Comparison of ENCODE assay signal across 16 cellular contexts in genomic region chr2:224220581-224221255, GRCh38.
A peak's percentile ranks its signal among the peaks of the same experiment; 100 is the strongest.
DNase-seq lines count a peak whose midpoint lies in the region; ATAC-seq and TF ChIP-seq lines count a peak whose summit lies in the region.
"Had no signal": no experiment of that assay in that cellular context is flagged by ENCODE, and none has a peak within 500 bp of the region (broad histone marks: within the 10 kb centered on the region; RNA-seq: fewer than 3 reads in every experiment).

No MANE protein-coding gene starts in this region.

- peaks cover 21% of the 10 kb centered on the region for H3K4me1 ChIP-seq in HUES64 (ENCODE audit: insufficient read depth, low read length)
- peaks cover 34% of the 10 kb centered on the region for H3K4me1 ChIP-seq in mammary epithelial cell (ENCODE audit: insufficient read depth, low read length)
- H3K4me1 ChIP-seq in mesendoderm (ENCODE audit: control insufficient read depth, low read depth, low read length) = peaks cover 5% of the 10 kb centered on the region
- no peaks in the 10 kb centered on the region for H3K4me1 ChIP-seq in Peyer's patch
- no peaks in the 10 kb centered on the region for H3K4me1 ChIP-seq in thyroid gland
- H3K4me1 ChIP-seq: psoas muscle had no signal

- H3K4me3 ChIP-seq in AG04450 (ENCODE audit: low read depth, low read length) = no peak overlapping the region
- no peak overlapping the region for H3K4me3 ChIP-seq in HUES64 (ENCODE audit: low read length)
- no peak overlapping the region for H3K4me3 ChIP-seq in mammary epithelial cell (replicated peaks in 1 of 3; ENCODE audit: insufficient read depth in 1 of 3, low read depth in 2 of 3, low read length in 3 of 3)
- no peak overlapping the region for H3K4me3 ChIP-seq in mesendoderm (ENCODE audit: low read length)
- H3K4me3 ChIP-seq in Peyer's patch = no peak overlapping the region
- no peak overlapping the region for H3K4me3 ChIP-seq in thyroid gland (replicated peaks in 1 of 3)
- H3K4me3 ChIP-seq: BLaER1, psoas muscle, thoracic aorta had no signal

- H3K27ac ChIP-seq in AG04450 (ENCODE audit: low read depth, low read length) = peak overlapping the region; percentile 76
- peak overlapping the region; percentile 55 for H3K27ac ChIP-seq in HUES64 (ENCODE audit: low read depth, low read length)
- peak overlapping the region; percentile 90 for H3K27ac ChIP-seq in mammary epithelial cell (ENCODE audit: insufficient read depth, low read depth, low read length)
- H3K27ac ChIP-seq in mesendoderm (ENCODE audit: low read depth, low read length) = peak overlapping the region; percentile 96
- H3K27ac ChIP-seq in Peyer's patch = no peak overlapping the region
- no peak overlapping the region for H3K27ac ChIP-seq in thyroid gland
- H3K27ac ChIP-seq: BLaER1, psoas muscle, thoracic aorta had no signal

- H3K9me3 ChIP-seq in AG04450 (ENCODE audit: control insufficient read depth, insufficient read depth, low read length) (peaks cover 16% of the 10 kb centered on the region; the same call in 1 of the 2 replicates), HUES64 (ENCODE audit: insufficient read depth, low read depth, low read length) (no peaks in the 10 kb centered on the region), mammary epithelial cell (replicated peaks; ENCODE audit: insufficient read depth, low read length) (no peaks in the 10 kb centered on the region), Peyer's patch (no peaks in the 10 kb centered on the region), thyroid gland (no peaks in the 10 kb centered on the region)
- H3K9me3 ChIP-seq: BLaER1, psoas muscle, thoracic aorta had no signal

- CTCF ChIA-PET in AG04450 (lab: Charles Lee) (interaction anchor here (1.4 kb wide), 1 partner anchor 227 kb away, joined by 4 read pairs; no protein-coding TSS in a partner anchor), mammary epithelial cell (lab: Charles Lee; ENCODE audit: low non-redundant PET) (no interaction called here)

- 83% methylated on average over 4 of the region's 4 CpGs for WGBS in HUES64
- 54% methylated on average over 4 of the region's 4 CpGs for WGBS in mammary epithelial cell (ENCODE audit: low coverage, missing lambda C conversion rate)
- WGBS in mesendoderm (ENCODE audit: extremely low coverage, insufficient coverage, low lambda C conversion rate) = no CpG with 5 or more reads among the region's 4 CpGs
- 53% methylated on average over 4 of the region's 4 CpGs for WGBS in thyroid gland, 2 donors

- dilution Hi-C loops in mammary epithelial cell (cut with HindIII; ENCODE audit: low sequenced_read_pairs) = no loop called here

- peak overlapping the region; percentile 93 for H2AK5ac ChIP-seq in mesendoderm (ENCODE audit: low read length)

- TF ChIP-seq POLR2A in Peyer's patch (IDR thresholded peaks at IDR 0.05) (no peak), thyroid gland (IDR thresholded peaks at IDR 0.05) (no peak)

- H3K36me3 ChIP-seq in HUES64 (ENCODE audit: insufficient read depth, low read length) = no peaks in the 10 kb centered on the region
- no peaks in the 10 kb centered on the region for H3K36me3 ChIP-seq in mammary epithelial cell (ENCODE audit: insufficient read depth, low read length)
- no peaks in the 10 kb centered on the region for H3K36me3 ChIP-seq in mesendoderm (ENCODE audit: control insufficient read depth, insufficient read depth, low read length)
- no peaks in the 10 kb centered on the region for H3K36me3 ChIP-seq in Peyer's patch
- H3K36me3 ChIP-seq in thyroid gland = no peaks in the 10 kb centered on the region
- H3K36me3 ChIP-seq: BLaER1, thoracic aorta had no signal

- no peak overlapping the region for H3K23ac ChIP-seq in mesendoderm (ENCODE audit: low read length)

- no peak overlapping the region for H3K9ac ChIP-seq in HUES64 (ENCODE audit: low read depth, low read length)
- H3K9ac ChIP-seq in mammary epithelial cell (ENCODE audit: insufficient read depth, low read length) = no peak overlapping the region
- peak overlapping the region; percentile 21 for H3K9ac ChIP-seq in mesendoderm (ENCODE audit: low read length)
- H3K9ac ChIP-seq: BLaER1 had no signal

- ATAC-seq in HG02588 (IDR thresholded peaks at IDR 0.05; ENCODE audit: unreplicated experiment) (no peak), HG03175 (IDR thresholded peaks at IDR 0.05; ENCODE audit: unreplicated experiment) (no peak)
- ATAC-seq: psoas muscle had no signal

- H2AFZ ChIP-seq in mammary epithelial cell (ENCODE audit: low read depth, low read length) = peak overlapping the region; percentile 54

- DNase-seq in AG04450 (ENCODE audit: low read depth, low spot score) (no peak), mammary epithelial cell (peak; percentile 35), mesendoderm (peak; percentile 36), Peyer's patch (no peak), thyroid gland (no peak)
- DNase-seq: activated CD4-positive, alpha-beta T cell treated with anti-CD3 and anti-CD28 coated beads, Interleukin-2, amount 50 U/mL, for 1 hour; activated gamma-delta T cell treated with Interleukin-2 at 50 U/mL for 16 hours; cerebellar nuclear complex; glutamatergic neuron; NCI-H510A; psoas muscle had no signal

- no peaks in the 10 kb centered on the region for H3K27me3 ChIP-seq in AG04450 (ENCODE audit: control insufficient read depth, insufficient read depth, low read length)
- no peaks in the 10 kb centered on the region for H3K27me3 ChIP-seq in HUES64 (ENCODE audit: insufficient read depth, low read length)
- no peaks in the 10 kb centered on the region for H3K27me3 ChIP-seq in mammary epithelial cell (ENCODE audit: insufficient read depth, low read length)
- H3K27me3 ChIP-seq in mesendoderm (ENCODE audit: insufficient read depth, low read length, poor library complexity) = no peaks in the 10 kb centered on the region
- no peaks in the 10 kb centered on the region for H3K27me3 ChIP-seq in Peyer's patch
- no peaks in the 10 kb centered on the region for H3K27me3 ChIP-seq in thyroid gland
- H3K27me3 ChIP-seq: BLaER1 had no signal

- peak overlapping the region; percentile 99 for H2BK120ac ChIP-seq in mesendoderm (ENCODE audit: low read depth, low read length)

- H4K20me1 ChIP-seq in mammary epithelial cell (ENCODE audit: insufficient read depth, low read length) = no peaks in the 10 kb centered on the region
- H4K20me1 ChIP-seq: BLaER1 had no signal

- TF ChIP-seq CTCF in AG04450 (IDR thresholded peaks at IDR 0.05; ENCODE audit: low read depth, low read length) (no peak), mammary epithelial cell (conservative IDR thresholded peaks at IDR 0.05 in 1 of 2, IDR thresholded peaks at IDR 0.05 in 1 of 2; ENCODE audit: extremely low read depth in 1 of 2, insufficient read depth in 1 of 2, low read depth in 1 of 2, low read length in 2 of 2) (no peak), Peyer's patch (IDR thresholded peaks at IDR 0.05) (no peak), thyroid gland (IDR thresholded peaks at IDR 0.05) (no peak)

- peak overlapping the region; percentile 91 for H4K8ac ChIP-seq in mesendoderm (ENCODE audit: low read depth, low read length)

- peak overlapping the region; percentile 84 for H3K56ac ChIP-seq in mesendoderm (ENCODE audit: low read length)

- no TSS peak for BruUV-seq in mammary epithelial cell (replicated peaks; lab: Mats Ljungman, UMichigan)

- POLR2A ChIA-PET in AG04450 (lab: Yijun Ruan, JAX) = no interaction called here

- in situ Hi-C loops in mammary epithelial cell (cut with MboI; ENCODE audit: low sequenced_read_pairs in 2 of 2) = no loop called here

- H3K79me2 ChIP-seq in mammary epithelial cell (ENCODE audit: insufficient read depth, low read length) (no peaks in the 10 kb centered on the region), mesendoderm (ENCODE audit: control insufficient read depth, insufficient read depth, low read length) (no peaks in the 10 kb centered on the region)

- H3K4me2 ChIP-seq in mammary epithelial cell (ENCODE audit: insufficient read depth, low read depth, low read length) (no peak overlapping the region), mesendoderm (ENCODE audit: low read length) (no peak overlapping the region)
- H3K4me2 ChIP-seq: BLaER1 had no signal

- peak overlapping the region; percentile 67 for H2BK5ac ChIP-seq in mesendoderm (ENCODE audit: low read length)

- intact Hi-C loops in mammary epithelial cell (cut with micrococcal nuclease) = loop anchor here (1.0 to 2.0 kb wide), 4 partner anchors 58 to 182 kb away; no protein-coding TSS in a partner anchor
- intact Hi-C loops in thyroid gland (cut with DNase I) = no loop called here

- H2BK15ac ChIP-seq in mesendoderm (replicated peaks; ENCODE audit: low read depth) = peak overlapping the region; percentile 21

- H3K4ac ChIP-seq in mesendoderm (ENCODE audit: low read depth, low read length) = peak overlapping the region; percentile 71

- no peaks in the 10 kb centered on the region for H3K79me1 ChIP-seq in mesendoderm (ENCODE audit: low read length)

- no peak overlapping the region for H4K5ac ChIP-seq in mesendoderm (ENCODE audit: low read length)

- peak overlapping the region; percentile 99 for H3K18ac ChIP-seq in mesendoderm (ENCODE audit: low read length)

Comparison
In these comparisons a context has a peak if more than half of its experiments do, and no peak if none do; other contexts are left out.
1. DNase-seq: peak in mammary epithelial cell (single experiment) and mesendoderm (single experiment); none in AG04450 (single experiment), Peyer's patch (0 of 3) and thyroid gland (0 of 2).
2. H3K27ac ChIP-seq: peak in AG04450 (single experiment), HUES64 (single experiment), mammary epithelial cell (single experiment) and mesendoderm (single experiment); none in Peyer's patch (0 of 4) and thyroid gland (0 of 3).